Comparison of ENCODE assay signal across 18 cellular contexts in genomic region chr6:123547216-123547978, GRCh38.
DNase-seq lines count a peak whose midpoint lies in the region; ATAC-seq, FAIRE-seq and TF ChIP-seq lines count a peak whose summit lies in the region.
"Had no signal": no experiment of that assay in that cellular context is flagged by ENCODE, and none has a peak within 500 bp of the region (broad histone marks: within the 10 kb centered on the region; RNA-seq: fewer than 3 reads in every experiment).

No MANE protein-coding gene starts in this region.

- CTCF ChIA-PET in HepG2 (lab: Yijun Ruan, JAX; ENCODE audit: low intra/inter-chr PET ratio, low total read pairs), result no interaction called here

- no peaks in the 10 kb centered on the region for H4K20me1 ChIP-seq in HepG2 (ENCODE audit: insufficient read depth, low read length)
- H4K20me1 ChIP-seq: BLaER1 had no signal

- H3K27me3 ChIP-seq in HepG2 (ENCODE audit: control insufficient read depth in 1 of 2, insufficient read depth in 2 of 2, low read length in 2 of 2) (no peaks in the 10 kb centered on the region), right lobe of liver (no peaks in the 10 kb centered on the region), psoas muscle (ENCODE audit: insufficient read depth in 3 of 3, low read length in 2 of 3) (no peaks in the 10 kb centered on the region)
- H3K27me3 ChIP-seq: BLaER1 had no signal

- H3K79me2 ChIP-seq in HepG2 (ENCODE audit: insufficient read depth, low read length), result no peaks in the 10 kb centered on the region

- H3K9me3 ChIP-seq in HepG2 (ENCODE audit: low read length) (no peaks in the 10 kb centered on the region), right lobe of liver (no peaks in the 10 kb centered on the region), psoas muscle (no peaks in the 10 kb centered on the region)
- H3K9me3 ChIP-seq: BLaER1, Caco-2 had no signal

- POLR2A ChIA-PET in HepG2 (lab: Yijun Ruan, JAX), result no interaction called here

- H3K9ac ChIP-seq in HepG2 (ENCODE audit: insufficient read depth, low read depth, low read length), result no peak overlapping the region
- H3K9ac ChIP-seq: BLaER1, GM23248 had no signal

- DNase-seq in HepG2 (ENCODE audit: low spot score), result no peak
- DNase-seq in right lobe of liver, result no peak
- DNase-seq in frontal cortex (ENCODE audit: low spot score in 2 of 2), result no peak
- DNase-seq in psoas muscle, result no peak
- DNase-seq in NCI-H2196 treated with DMSO at 0.1 percent for 48 hours (lab: John Stamatoyannopoulos, UW; ENCODE audit: unreplicated experiment), result no peak
- DNase-seq: AML-193; Caco-2; CD8-positive, alpha-beta memory T cell; DND-41; GF-D8; GM23248 had no signal

- H3K36me3 ChIP-seq in HepG2 (replicated peaks in 1 of 2; ENCODE audit: control insufficient read depth in 1 of 2, insufficient read depth in 2 of 2, low read length in 2 of 2) (no peaks in the 10 kb centered on the region), right lobe of liver (no peaks in the 10 kb centered on the region), psoas muscle (ENCODE audit: insufficient read depth in 1 of 2, low read depth in 1 of 2) (peaks cover 0 to 45% of the 10 kb centered on the region in 2 donors)
- H3K36me3 ChIP-seq: BLaER1 had no signal

- no peak for FAIRE-seq in HepG2 (lab: Jason Lieb, UNC)
- FAIRE-seq in frontal cortex (lab: Jason Lieb, UNC), result peak; percentile 74
- FAIRE-seq: GM19239, H54 had no signal

- no peak overlapping the region for H3K4me2 ChIP-seq in HepG2 (ENCODE audit: low read depth, low read length)
- H3K4me2 ChIP-seq: BLaER1 had no signal

- TF ChIP-seq CTCF in HepG2 (CRISPR knock-in tag; IDR thresholded peaks at IDR 0.05) (no peak), right lobe of liver (IDR thresholded peaks at IDR 0.05) (no peak), psoas muscle (IDR thresholded peaks at IDR 0.05) (no peak)

- H3K27ac ChIP-seq in HepG2 (ENCODE audit: extremely low read length, insufficient read depth, low read length), result no peak overlapping the region
- no peak overlapping the region for H3K27ac ChIP-seq in right lobe of liver
- H3K27ac ChIP-seq in psoas muscle, result peak overlapping the region; percentile 64
- H3K27ac ChIP-seq: 22Rv1, BLaER1, GM23248 had no signal

- no TSS peak for BruUV-seq in HepG2 (replicated peaks; lab: Mats Ljungman, UMichigan)

- intact Hi-C loops in HepG2 (cut with micrococcal nuclease; ENCODE audit: unreplicated experiment), result no loop called here
- intact Hi-C loops in right lobe of liver (cut with DNase I), result no loop called here
- intact Hi-C loops in psoas muscle (cut with DNase I), result no loop called here

- in situ Hi-C loops in HepG2 (cut with HindIII; ENCODE audit: extremely low pct_ligation_motif_present, low pct_unique_long_range_greater_than_20kb), result no loop called here

- ATAC-seq in HepG2, result no peak
- ATAC-seq in right lobe of liver, result no peak
- no peak for ATAC-seq in psoas muscle
- no peak for ATAC-seq in GM19467 (IDR thresholded peaks at IDR 0.05; ENCODE audit: unreplicated experiment)
- no peak for ATAC-seq in GM21526 (IDR thresholded peaks at IDR 0.05; ENCODE audit: low FRiP score, unreplicated experiment)
- ATAC-seq: HCT116 had no signal

- TF ChIP-seq RAD21 in HepG2 (CRISPR knock-in tag; IDR thresholded peaks at IDR 0.05), result no peak

- TF ChIP-seq EP300 in HepG2 (IDR thresholded peaks at IDR 0.05; ENCODE audit: low read depth in 2 of 2, low read length in 2 of 2), result no peak
- no peak for TF ChIP-seq EP300 in HepG2 (CRISPR knock-in tag; IDR thresholded peaks at IDR 0.05; ENCODE audit: borderline replicate concordance)

- H3K4me1 ChIP-seq in HepG2 (ENCODE audit: insufficient read depth, low read length) (no peaks in the 10 kb centered on the region), right lobe of liver (no peaks in the 10 kb centered on the region), psoas muscle (peaks cover 56% of the 10 kb centered on the region)
- H3K4me1 ChIP-seq: BLaER1, Caco-2 had no signal

- no peak overlapping the region for H3K4me3 ChIP-seq in HepG2 (replicated peaks in 1 of 3; ENCODE audit: insufficient read depth in 1 of 3, low read depth in 2 of 3, low read length in 3 of 3)
- no peak overlapping the region for H3K4me3 ChIP-seq in right lobe of liver
- no peak overlapping the region for H3K4me3 ChIP-seq in psoas muscle
- H3K4me3 ChIP-seq: BLaER1, GM23248 had no signal

- H2AFZ ChIP-seq in HepG2 (ENCODE audit: low read length), result no peak overlapping the region
- H2AFZ ChIP-seq: GM23248 had no signal

- no peak for TF ChIP-seq POLR2A in HepG2 (IDR thresholded peaks at IDR 0.05; ENCODE audit: insufficient read depth in 1 of 2, low read depth in 2 of 2, low read length in 2 of 2)
- no peak for TF ChIP-seq POLR2A in right lobe of liver (IDR thresholded peaks at IDR 0.05)

TF ChIP-seq in HepG2, 621 proteins besides CTCF, POLR2A, EP300 and RAD21:
- TF ChIP-seq ATF7 (IDR thresholded peaks at IDR 0.05) (peak; percentile 71; the same call in 1 of the 2 replicates), ATF7 (CRISPR knock-in tag; IDR thresholded peaks at IDR 0.05) (no peak), HNF1B (CRISPR knock-in tag; IDR thresholded peaks at IDR 0.05) (no peak)
